In the genomic region with DNA sequence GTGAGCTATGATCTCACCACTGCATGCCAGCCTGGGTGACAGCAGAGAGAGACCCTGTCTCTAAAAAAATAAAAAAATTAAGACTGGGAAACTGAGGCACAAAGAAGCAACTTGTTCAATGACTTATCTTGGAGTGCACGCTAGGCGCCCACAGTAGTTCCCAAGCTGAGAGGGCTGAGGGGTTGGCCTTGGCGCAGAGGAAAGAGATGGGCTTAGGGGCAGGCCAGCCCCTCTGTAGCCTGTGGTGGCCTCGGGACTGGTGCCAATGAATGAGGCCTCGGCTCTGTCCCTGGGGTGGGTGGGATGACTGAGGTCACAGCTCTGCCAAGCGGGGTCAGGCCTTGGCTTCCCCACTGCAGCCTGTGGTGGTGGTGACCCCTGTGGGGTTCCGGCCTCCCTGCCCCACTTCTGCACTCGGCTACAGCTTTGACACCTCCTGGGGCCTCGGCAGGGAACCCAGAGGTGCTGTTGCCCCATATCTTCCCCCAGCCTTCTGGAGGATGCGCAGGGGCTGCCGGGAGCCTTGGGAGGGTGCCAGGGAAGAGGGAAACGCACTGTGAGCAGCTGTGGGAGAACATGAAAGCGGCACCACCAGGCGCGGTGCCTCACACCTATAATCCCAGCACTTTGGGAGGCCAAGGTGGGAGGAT, we compare ENCODE assay signal across 18 cellular contexts. TPM values are rescaled to one million over a fixed set of nuclear protein-coding genes. Genes with fewer than 3 reads are reported as not detected.
"Had no signal": no experiment of that assay in that cellular context is flagged by ENCODE, and none has a peak within 500 bp of the region (broad histone marks: within the 10 kb centered on the region; RNA-seq: fewer than 3 reads in every experiment).

No MANE protein-coding gene starts in this region.

- H3K9me3 ChIP-seq: lower lobe of right lung, ovary, tibial artery, uterus had no signal

- H3K4me3 ChIP-seq: lower lobe of right lung, ovary, tibial artery, uterus had no signal

- H3K4me1 ChIP-seq: uterus had no signal

- H3K27me3 ChIP-seq: ovary, uterus had no signal

- DNase-seq: activated CD4-positive, alpha-beta memory T cell treated with anti-CD3 and anti-CD28 coated beads, Interleukin-2, amount 10 ng/mL, durations not matched to agents 7 days and 5 days; activated CD4-positive, alpha-beta T cell treated with anti-CD3 and anti-CD28 coated beads for 36 hours; activated gamma-delta T cell treated with Interleukin-2 at 50 U/mL for 16 hours; amygdala; cerebellar nuclear complex; dermis blood vessel endothelial cell; effector memory CD8-positive, alpha-beta T cell; foreskin melanocyte; lower lobe of right lung; stimulated activated CD4-positive, alpha-beta T cell treated with anti-CD3 and anti-CD28 coated beads, Interleukin-2, amount 100 ng/mL, for 48 hours; stimulated activated naive B cell treated with anti-CD40 and anti-IgM and Interleukin-4, amounts not matched to agents 10 μg/mL and 1 μg/mL and 100 μg/mL, for 72 hours; T-helper 1 cell; tibial artery; uterus had no signal

- H3K27ac ChIP-seq: epithelial cell of prostate, lower lobe of right lung, ovary, tibial artery, uterus had no signal

- H3K36me3 ChIP-seq: lower lobe of right lung, ovary, uterus had no signal

RNA-seq across cellular contexts. Expression of a gene that starts 46.0 kb away (rescaled TPM):
- total RNA-seq: activated CD4-positive, alpha-beta memory T cell treated with anti-CD3 and anti-CD28 coated beads, Interleukin-2, amount 10 ng/mL, durations not matched to agents 7 days and 5 days; activated CD4-positive, alpha-beta T cell treated with anti-CD3 and anti-CD28 coated beads for 36 hours; fibroblast of lung; skeletal muscle tissue had no signal
